16 cellular contexts compared by ENCODE assay signal in the genomic region with DNA sequence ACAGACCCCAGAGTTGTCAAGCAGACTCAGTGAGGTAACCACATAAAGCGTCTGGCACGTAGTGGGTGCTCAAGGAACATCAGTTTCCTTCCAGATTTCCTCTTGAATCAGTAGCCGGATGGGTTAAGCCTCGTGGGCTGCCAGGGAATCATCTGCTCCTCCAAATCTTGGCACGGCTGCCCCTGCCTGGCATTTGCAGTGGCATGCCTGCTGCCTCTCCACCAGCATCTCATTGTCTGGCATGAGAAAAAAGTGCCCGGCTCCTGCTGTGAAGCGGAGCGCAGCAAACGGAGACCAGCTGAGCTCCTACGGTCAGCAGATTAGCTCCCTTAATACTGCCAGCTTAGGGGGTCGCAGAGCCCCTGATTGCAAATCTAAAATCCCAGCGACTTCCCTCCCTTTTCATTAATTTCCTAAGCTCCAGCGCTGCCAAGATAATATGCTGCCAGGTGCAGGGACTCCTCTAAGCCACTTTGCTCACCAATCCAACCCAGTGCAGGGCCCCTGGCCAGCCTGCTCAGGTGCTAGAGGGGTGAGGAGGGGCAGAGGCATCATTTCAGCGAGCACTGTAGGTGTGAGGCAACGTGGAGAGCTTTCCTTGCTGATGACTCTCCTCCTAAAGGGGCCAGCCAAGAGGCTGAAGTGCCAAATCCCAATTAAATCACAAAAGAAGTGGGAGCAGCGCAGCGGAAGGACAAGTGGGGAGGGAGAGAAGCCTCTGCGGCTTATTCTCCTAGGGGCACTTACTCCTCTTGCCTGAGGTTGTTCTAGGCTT. TPM values are rescaled to one million over a fixed set of nuclear protein-coding genes. Genes with fewer than 3 reads are reported as not detected.
DNase-seq lines count a peak whose midpoint lies in the region; FAIRE-seq and TF ChIP-seq lines count a peak whose summit lies in the region.
"Had no signal": no experiment of that assay in that cellular context is flagged by ENCODE, and none has a peak within 500 bp of the region (broad histone marks: within the 10 kb centered on the region; RNA-seq: fewer than 3 reads in every experiment).

No MANE protein-coding gene starts in this region.

- TF ChIP-seq POLR2A in Peyer's patch (IDR thresholded peaks at IDR 0.05): no peak
- no peak for TF ChIP-seq POLR2A in H54 (IDR thresholded peaks at IDR 0.05; ENCODE audit: low read depth, low read length)

- no peak for FAIRE-seq in H54 (lab: Jason Lieb, UNC)
- FAIRE-seq: urothelium cell line had no signal

- no peaks in the 10 kb centered on the region for H3K9me3 ChIP-seq in Peyer's patch

- H3K4me3 ChIP-seq in Peyer's patch: no peak overlapping the region
- H3K4me3 ChIP-seq: smooth muscle cell had no signal

- no peak for TF ChIP-seq CTCF in Peyer's patch (IDR thresholded peaks at IDR 0.05)

- H3K27ac ChIP-seq in Peyer's patch: no peak overlapping the region
- H3K27ac ChIP-seq: epithelial cell of prostate had no signal

- no peaks in the 10 kb centered on the region for H3K27me3 ChIP-seq in Peyer's patch

- H3K36me3 ChIP-seq in Peyer's patch: no peaks in the 10 kb centered on the region

- DNase-seq in DMS79 (lab: John Stamatoyannopoulos, UW) (peak; percentile 62), NCI-H2107 (lab: John Stamatoyannopoulos, UW) (peak; percentile 11), astrocyte of the hippocampus (ENCODE audit: low read depth, low spot score) (peak; percentile 55), iPS-NIHi7 (ENCODE audit: extremely low spot score) (peak; percentile 67), Peyer's patch (no peak), activated gamma-delta T cell (lab: John Stamatoyannopoulos, UW) (no peak), H54 (ENCODE audit: insufficient read length, low spot score) (no peak)
- DNase-seq in stimulated activated CD4-positive, alpha-beta T cell treated with anti-CD3 and anti-CD28 coated beads, Interleukin-2, amount 100 ng/mL, for 24 hours: no peak
- DNase-seq: activated B cell treated with CpG ODN at 0.5 μM for 24 hours; activated T-cell treated with anti-CD3 and anti-CD28 coated beads, Interleukin-2, amount 50 U/mL, for 24 hours; DND-41; IMR-90; NCI-H526 treated with DMSO at 0.1 percent for 48 hours had no signal

- H3K4me1 ChIP-seq in Peyer's patch: no peaks in the 10 kb centered on the region

RNA-seq across cellular contexts. Expression of a gene that starts 49.6 kb away (rescaled TPM):
- not detected for total RNA-seq in Peyer's patch
- total RNA-seq: activated B cell treated with CpG ODN at 0.5 μM for 24 hours, IMR-90 had no signal

Comparison
In these comparisons a context has a peak if more than half of its experiments do, and no peak if none do; other contexts are left out.
1. DNase-seq: peak in DMS79 (single experiment), NCI-H2107 (single experiment), astrocyte of the hippocampus (single experiment) and iPS-NIHi7 (single experiment); none in stimulated activated CD4-positive, alpha-beta T cell treated with anti-CD3 and anti-CD28 coated beads, Interleukin-2, amount 100 ng/mL, for 24 hours (0 of 2), Peyer's patch (0 of 3), activated gamma-delta T cell (single experiment) and H54 (single experiment).